15 cellular contexts compared by ENCODE assay signal in genomic region chr5:138539791-138540190, GRCh38. TPM values are rescaled to one million over a fixed set of nuclear protein-coding genes. Genes with fewer than 3 reads are reported as not detected.
DNase-seq lines count a peak whose midpoint lies in the region; ATAC-seq and TF ChIP-seq lines count a peak whose summit lies in the region.
"Had no signal": no experiment of that assay in that cellular context is flagged by ENCODE, and none has a peak within 500 bp of the region (broad histone marks: within the 10 kb centered on the region; RNA-seq: fewer than 3 reads in every experiment).

No MANE protein-coding gene starts in this region.

- H3K9me3 ChIP-seq in adipocyte (ENCODE audit: control insufficient read depth, low read length): no peaks in the 10 kb centered on the region

- H3K4me3 Mint-ChIP-seq in neural crest cell: peak overlapping the region; percentile 100

- peak; percentile 17 for DNase-seq in CD1c-positive myeloid dendritic cell (ENCODE audit: extremely low spot score)
- no peak for DNase-seq in adipocyte (ENCODE audit: low read depth)
- no peak for DNase-seq in neural crest cell (ENCODE audit: low read depth, low spot score)
- DNase-seq in DMS114 treated with DMSO at 0.1 percent for 48 hours (lab: John Stamatoyannopoulos, UW; ENCODE audit: unreplicated experiment): no peak
- DNase-seq in inferior parietal cortex (ENCODE audit: extremely low spot score): no peak
- DNase-seq: central memory CD4-positive, alpha-beta T cell; HCEC 1CT; IMR-90; NCI-H1105; NCI-H345 had no signal

- H3K9ac ChIP-seq in KMS-11 (no peak overlapping the region), adipocyte (ENCODE audit: low read length) (no peak overlapping the region)

- H3K36me3 ChIP-seq in KMS-11 (ENCODE audit: insufficient read depth) (no peaks in the 10 kb centered on the region; the same call in 1 of the 2 replicates), adipocyte (ENCODE audit: control insufficient read depth, insufficient read depth, low read length, severe bottlenecking) (peaks cover 28% of the 10 kb centered on the region)

- H3K4me2 ChIP-seq in KMS-11: peak overlapping the region; percentile 85; the same call in 1 of the 2 replicates

- H3K4me1 Mint-ChIP-seq in neural crest cell: peaks cover 51% of the 10 kb centered on the region

- H3K79me2 ChIP-seq in KMS-11 (ENCODE audit: insufficient read depth, low read depth): peaks cover 97% of the 10 kb centered on the region

- peaks cover 7% of the 10 kb centered on the region for H3K36me3 Mint-ChIP-seq in neural crest cell (ENCODE audit: low read depth)

- ATAC-seq in GM18517 (IDR thresholded peaks at IDR 0.05; ENCODE audit: unreplicated experiment) (no peak), GM18498 (IDR thresholded peaks at IDR 0.05; ENCODE audit: unreplicated experiment) (no peak)

- no peak overlapping the region for H3K27ac ChIP-seq in KMS-11
- H3K27ac ChIP-seq: C4-2B had no signal

- H2AFZ ChIP-seq in KMS-11 (ENCODE audit: low read depth): no peak overlapping the region

- peaks cover 17% of the 10 kb centered on the region; the same call in 1 of the 2 replicates for H4K20me1 ChIP-seq in KMS-11 (ENCODE audit: insufficient read depth)

- H3K4me3 ChIP-seq in KMS-11 (IDR thresholded peaks at IDR 0.05; ENCODE audit: insufficient read depth, low read depth, low read length): no peak overlapping the region
- H3K4me3 ChIP-seq in adipocyte (ENCODE audit: low read length): peak overlapping the region; percentile 99
- H3K4me3 ChIP-seq: skin epidermis had no signal

- TF ChIP-seq CTCF in KMS-11 (conservative IDR thresholded peaks at IDR 0.05; ENCODE audit: low read depth, low read length) (no peak), neural crest cell (conservative IDR thresholded peaks at IDR 0.05) (no peak)

- H3K4me1 ChIP-seq in KMS-11 (ENCODE audit: low read depth, poor library complexity, severe bottlenecking) (peaks cover 35% of the 10 kb centered on the region), adipocyte (ENCODE audit: control insufficient read depth, insufficient read depth, low read length) (peaks cover 51% of the 10 kb centered on the region)

- no peaks in the 10 kb centered on the region for H3K27me3 ChIP-seq in KMS-11 (ENCODE audit: insufficient read depth, low read depth)
- H3K27me3 ChIP-seq in adipocyte (replicated peaks; ENCODE audit: control insufficient read depth, insufficient read depth, low read length): no peaks in the 10 kb centered on the region

- no peaks in the 10 kb centered on the region for H3K9me3 Mint-ChIP-seq in neural crest cell

- no peaks in the 10 kb centered on the region for H3K27me3 Mint-ChIP-seq in neural crest cell (ENCODE audit: low read depth)

- H3K27ac Mint-ChIP-seq in neural crest cell (ENCODE audit: unreplicated experiment): no peak overlapping the region

RNA-seq across cellular contexts. Expression of gene ETF1, which starts 3.2 kb away (rescaled TPM):
- 101 and 107 TPM in 2 replicates for total RNA-seq in neural crest cell

RNA-seq across cellular contexts. Expression of gene HSPA9, which starts 35.4 kb away (rescaled TPM):
- 247 and 250 TPM in 2 replicates for total RNA-seq in neural crest cell
